In genomic region chr17:29616300-29617048, GRCh38 we compare ENCODE assay signal across 8 cellular contexts. TPM values are rescaled to one million over a fixed set of nuclear protein-coding genes. Genes with fewer than 3 reads are reported as not detected.
DNase-seq lines count a peak whose midpoint lies in the region; ATAC-seq and TF ChIP-seq lines count a peak whose summit lies in the region.

No MANE protein-coding gene starts in this region.

- H3K36me3 ChIP-seq in ascending aorta (no peaks in the 10 kb centered on the region), mesodermal cell (ENCODE audit: control insufficient read depth, insufficient read depth, low read length) (peaks cover 4% of the 10 kb centered on the region), vagina (no peaks in the 10 kb centered on the region)

- H3K27ac Mint-ChIP-seq in stimulated activated naive CD8-positive, alpha-beta T cell treated with anti-CD3 and anti-CD28 coated beads, Interleukin-15, Interleukin-2, amounts not matched to agents 100 ng/mL and 50 ng/mL, for 24 hours: no peak overlapping the region

- peak overlapping the region; percentile 80 for H3K4me3 Mint-ChIP-seq in stimulated activated naive CD8-positive, alpha-beta T cell treated with anti-CD3 and anti-CD28 coated beads, Interleukin-15, Interleukin-2, amounts not matched to agents 100 ng/mL and 50 ng/mL, for 24 hours

- ATAC-seq in stimulated activated naive CD8-positive, alpha-beta T cell treated with anti-CD3 and anti-CD28 coated beads, Interleukin-15, Interleukin-2, amounts not matched to agents 100 U/mL and 50 U/mL, for 24 hours: no peak
- no peak for ATAC-seq in GM18502 (IDR thresholded peaks at IDR 0.05; ENCODE audit: poor library complexity, unreplicated experiment)

- H3K4me3 ChIP-seq in ascending aorta (peak overlapping the region; percentile 52 to 62), mesodermal cell (ENCODE audit: extremely low read depth, insufficient read depth, low read length, poor library complexity, severe bottlenecking) (peak overlapping the region; percentile 36), vagina (peak overlapping the region; percentile 39 to 50)

- TF ChIP-seq CTCF in ascending aorta (IDR thresholded peaks at IDR 0.05) (no peak), vagina (IDR thresholded peaks at IDR 0.05) (no peak)

- H3K9me3 ChIP-seq in ascending aorta: no peaks in the 10 kb centered on the region
- H3K9me3 ChIP-seq in mesodermal cell (ENCODE audit: control insufficient read depth, low read length): peaks cover 5% of the 10 kb centered on the region
- no peaks in the 10 kb centered on the region for H3K9me3 ChIP-seq in vagina

- no peak for DNase-seq in stimulated activated naive CD8-positive, alpha-beta T cell treated with anti-CD3 and anti-CD28 coated beads, Interleukin-15, Interleukin-2, amounts not matched to agents 100 U/mL and 50 U/mL, for 24 hours
- DNase-seq in ascending aorta (ENCODE audit: low spot score in 2 of 2) (no peak), vagina (ENCODE audit: extremely low spot score in 2 of 2) (peak in 1 of 2 donors; percentile 85), HK-2 (ENCODE audit: unreplicated experiment) (no peak), NCI-H510A (lab: John Stamatoyannopoulos, UW) (no peak)

- no peaks in the 10 kb centered on the region for H3K27me3 ChIP-seq in ascending aorta
- no peaks in the 10 kb centered on the region for H3K27me3 ChIP-seq in vagina

- H3K9me3 Mint-ChIP-seq in stimulated activated naive CD8-positive, alpha-beta T cell treated with anti-CD3 and anti-CD28 coated beads, Interleukin-15, Interleukin-2, amounts not matched to agents 100 ng/mL and 50 ng/mL, for 24 hours: no peaks in the 10 kb centered on the region

- H3K36me3 Mint-ChIP-seq in stimulated activated naive CD8-positive, alpha-beta T cell treated with anti-CD3 and anti-CD28 coated beads, Interleukin-15, Interleukin-2, amounts not matched to agents 100 ng/mL and 50 ng/mL, for 24 hours (ENCODE audit: low read depth): no peaks in the 10 kb centered on the region

- intact Hi-C loops in ascending aorta (cut with DNase I): loop anchor here (1.0 kb wide), 1 partner anchor 36 kb away; no protein-coding TSS in a partner anchor
- intact Hi-C loops in vagina (cut with DNase I): loop anchor here (5.0 kb wide), 1 partner anchor 34 kb away; no protein-coding TSS in a partner anchor

- WGBS in mesodermal cell (ENCODE audit: insufficient coverage in 2 of 2), 2 experiments: 42 to 46% methylated on average over 26 to 31 of the region's 32 CpGs

- no peak for TF ChIP-seq POLR2A in vagina (IDR thresholded peaks at IDR 0.05)

- no peaks in the 10 kb centered on the region for H3K27me3 Mint-ChIP-seq in stimulated activated naive CD8-positive, alpha-beta T cell treated with anti-CD3 and anti-CD28 coated beads, Interleukin-15, Interleukin-2, amounts not matched to agents 100 ng/mL and 50 ng/mL, for 24 hours

- H3K4me1 Mint-ChIP-seq in stimulated activated naive CD8-positive, alpha-beta T cell treated with anti-CD3 and anti-CD28 coated beads, Interleukin-15, Interleukin-2, amounts not matched to agents 100 ng/mL and 50 ng/mL, for 24 hours (ENCODE audit: low read depth): peaks cover 48% of the 10 kb centered on the region

- H3K4me1 ChIP-seq in ascending aorta: peaks cover 15 to 38% of the 10 kb centered on the region in 2 donors
- peaks cover 31% of the 10 kb centered on the region for H3K4me1 ChIP-seq in mesodermal cell (ENCODE audit: control insufficient read depth, insufficient read depth, low read length, poor library complexity, severe bottlenecking)
- peaks cover 57% of the 10 kb centered on the region for H3K4me1 ChIP-seq in vagina

- H3K27ac ChIP-seq in ascending aorta: no peak overlapping the region
- no peak overlapping the region for H3K27ac ChIP-seq in mesodermal cell (ENCODE audit: low read depth, low read length, severe bottlenecking)
- H3K27ac ChIP-seq in vagina: peak overlapping the region; percentile 56

RNA-seq across cellular contexts. Expression of gene CORO6, which starts 6.2 kb away (rescaled TPM):
- total RNA-seq in ascending aorta (22.0 TPM), vagina (23.6 TPM)
- 21.6 TPM for polyA plus RNA-seq in mesodermal cell (2013, experiment 1 of 2)
- polyA plus RNA-seq in mesodermal cell (2013, experiment 2 of 2): 16.5 TPM

RNA-seq across cellular contexts. Expression of gene ANKRD13B, which starts 23.5 kb away (rescaled TPM):
- total RNA-seq in ascending aorta: 16.7 TPM
- 10.7 TPM for polyA plus RNA-seq in mesodermal cell (2013, experiment 1 of 2)
- 5.9 TPM for polyA plus RNA-seq in mesodermal cell (2013, experiment 2 of 2)
- total RNA-seq in vagina: 7.9 TPM

RNA-seq across cellular contexts. Expression of gene GIT1, which starts 27.0 kb away (rescaled TPM):
- 142 TPM for total RNA-seq in ascending aorta
- polyA plus RNA-seq in mesodermal cell (2013, experiment 1 of 2): 57.7 TPM
- polyA plus RNA-seq in mesodermal cell (2013, experiment 2 of 2): 43.1 TPM
- total RNA-seq in vagina: 39.8 TPM

RNA-seq across cellular contexts. Expression of gene TP53I13, which starts 48.0 kb away (rescaled TPM):
- total RNA-seq in ascending aorta (93.7 TPM), vagina (61.1 TPM)
- polyA plus RNA-seq in mesodermal cell (2013, experiment 1 of 2): 42.6 TPM
- polyA plus RNA-seq in mesodermal cell (2013, experiment 2 of 2): 31.8 TPM

RNA-seq across cellular contexts. Expression of gene ABHD15, which starts 49.6 kb away (rescaled TPM):
- total RNA-seq in ascending aorta (11.0 TPM), vagina (13.3 TPM)
- 1.4 TPM for polyA plus RNA-seq in mesodermal cell (2013, experiment 1 of 2)
- polyA plus RNA-seq in mesodermal cell (2013, experiment 2 of 2): 1.5 TPM
